ENCODE assay signal across 1 cellular context in genomic region chr3:47381317-47382157, GRCh38.
TF ChIP-seq lines count a peak whose summit lies in the region.

No MANE protein-coding gene starts in this region.

TF ChIP-seq in HepG2, 621 proteins besides CTCF, POLR2A, EP300 and RAD21 (continued from another document and continues in another):
- TF ChIP-seq ZNF18 (CRISPR knock-in tag; IDR thresholded peaks at IDR 0.05; ENCODE audit: insufficient replicate concordance) = no peak
- TF ChIP-seq ZNF326 (CRISPR knock-in tag; IDR thresholded peaks at IDR 0.05; ENCODE audit: borderline replicate concordance) = no peak
- peak; percentile 6; the same call in 1 of the 2 replicates for TF ChIP-seq ZNF274 (CRISPR knock-in tag; IDR thresholded peaks at IDR 0.05)
- no peak for TF ChIP-seq NBN (conservative IDR thresholded peaks at IDR 0.05)
- TF ChIP-seq MAX (IDR thresholded peaks at IDR 0.05) = no peak; the same call in none of the 2 replicates
- no peak for TF ChIP-seq FIP1L1 (IDR thresholded peaks at IDR 0.05; ENCODE audit: borderline replicate concordance, insufficient read depth, low read depth, low read length)
- no peak for TF ChIP-seq SMYD3 (CRISPR knock-in tag; IDR thresholded peaks at IDR 0.05)
- no peak for TF ChIP-seq JUND (CRISPR knock-in tag; IDR thresholded peaks at IDR 0.05)
- no peak for TF ChIP-seq CSRNP2 (CRISPR knock-in tag; conservative IDR thresholded peaks at IDR 0.05; ENCODE audit: low read depth)
- no peak for TF ChIP-seq CC2D1A (CRISPR knock-in tag; IDR thresholded peaks at IDR 0.05)
- peak; percentile 0; the same call in 1 of the 2 replicates for TF ChIP-seq ZNF687 (CRISPR knock-in tag; IDR thresholded peaks at IDR 0.05)
- TF ChIP-seq MYC (CRISPR knock-in tag; IDR thresholded peaks at IDR 0.05; ENCODE audit: borderline replicate concordance) = no peak
- TF ChIP-seq ZSCAN21 (CRISPR knock-in tag; IDR thresholded peaks at IDR 0.05; ENCODE audit: borderline replicate concordance) = no peak; the same call in 1 of the 2 replicates
- TF ChIP-seq GABPB1 (CRISPR knock-in tag; IDR thresholded peaks at IDR 0.05) = no peak
- TF ChIP-seq ARID5B (CRISPR knock-in tag; IDR thresholded peaks at IDR 0.05) = no peak
- no peak for TF ChIP-seq ZBTB7A (CRISPR knock-in tag; IDR thresholded peaks at IDR 0.05)
- peak; percentile 54 for TF ChIP-seq POLR2G (IDR thresholded peaks at IDR 0.05; ENCODE audit: low read depth, low read length)
- no peak for TF ChIP-seq NR0B2 (CRISPR knock-in tag; IDR thresholded peaks at IDR 0.05)
- TF ChIP-seq SKIL (CRISPR knock-in tag; IDR thresholded peaks at IDR 0.05; ENCODE audit: borderline replicate concordance) = no peak
- TF ChIP-seq KIAA2018 (CRISPR knock-in tag; IDR thresholded peaks at IDR 0.05; ENCODE audit: borderline replicate concordance) = no peak
- peak; percentile 71 for TF ChIP-seq POLR2AphosphoS5 (IDR thresholded peaks at IDR 0.05; ENCODE audit: low read depth, low read length)
- no peak; the same call in 1 of the 2 replicates for TF ChIP-seq ZNF431 (CRISPR knock-in tag; IDR thresholded peaks at IDR 0.05; ENCODE audit: borderline replicate concordance, low read depth)
- no peak for TF ChIP-seq NFE2 (CRISPR knock-in tag; IDR thresholded peaks at IDR 0.05)
- TF ChIP-seq ZBTB34 (CRISPR knock-in tag; IDR thresholded peaks at IDR 0.05) = no peak
- TF ChIP-seq TBX2 (CRISPR knock-in tag; IDR thresholded peaks at IDR 0.05; ENCODE audit: borderline replicate concordance) = no peak; the same call in 1 of the 2 replicates
- TF ChIP-seq ZNF260 (CRISPR knock-in tag; IDR thresholded peaks at IDR 0.05; ENCODE audit: borderline replicate concordance, low read depth) = no peak; the same call in 1 of the 2 replicates
